ENCODE assay signal across 9 cellular contexts in genomic region chr19:8322638-8322997, GRCh38.
DNase-seq lines count a peak whose midpoint lies in the region; ATAC-seq and TF ChIP-seq lines count a peak whose summit lies in the region.
"Had no signal": no experiment of that assay in that cellular context is flagged by ENCODE, and none has a peak within 500 bp of the region (broad histone marks: within the 10 kb centered on the region; RNA-seq: fewer than 3 reads in every experiment).

No MANE protein-coding gene starts in this region.

- peak overlapping the region; percentile 98 for H3K9ac ChIP-seq in BLaER1

- peaks cover 40% of the 10 kb centered on the region for H3K36me3 Mint-ChIP-seq in effector memory CD8-positive, alpha-beta T cell (ENCODE audit: insufficient read depth)
- peaks cover 6% of the 10 kb centered on the region for H3K36me3 Mint-ChIP-seq in nephron (ENCODE audit: low read depth)

- no peaks in the 10 kb centered on the region for H3K27me3 ChIP-seq in BLaER1

- peaks cover 58% of the 10 kb centered on the region for H3K4me1 ChIP-seq in BLaER1

- TF ChIP-seq POLR2A in NB4 (IDR thresholded peaks at IDR 0.05; ENCODE audit: extremely low read depth, insufficient read length): no peak

- no peak for ATAC-seq in effector memory CD8-positive, alpha-beta T cell (replicated peaks)
- no peak for ATAC-seq in GM21825 (IDR thresholded peaks at IDR 0.05; ENCODE audit: unreplicated experiment)

- H3K9me3 Mint-ChIP-seq in effector memory CD8-positive, alpha-beta T cell: no peaks in the 10 kb centered on the region
- no peaks in the 10 kb centered on the region for H3K9me3 Mint-ChIP-seq in nephron

- H3K4me2 ChIP-seq in BLaER1: peak overlapping the region; percentile 97

- H4K20me1 ChIP-seq in BLaER1: peaks cover 34% of the 10 kb centered on the region

- DNase-seq in NB4 (ENCODE audit: low read depth): no peak
- no peak for DNase-seq in effector memory CD8-positive, alpha-beta T cell
- DNase-seq in COLO829 (ENCODE audit: low spot score): no peak
- no peak for DNase-seq in NCI-H146 (lab: John Stamatoyannopoulos, UW)
- no peak for DNase-seq in NCI-H187 treated with DMSO at 0.1 percent for 48 hours (lab: John Stamatoyannopoulos, UW)
- DNase-seq: MV-4-11 had no signal

- H3K4me3 Mint-ChIP-seq in effector memory CD8-positive, alpha-beta T cell: peak overlapping the region; percentile 95 to 98
- H3K4me3 Mint-ChIP-seq in nephron: peak overlapping the region; percentile 98 to 100 (median 99)

- H3K9me3 ChIP-seq in BLaER1: no peaks in the 10 kb centered on the region

- H3K4me1 Mint-ChIP-seq in effector memory CD8-positive, alpha-beta T cell (ENCODE audit: low read depth in 2 of 2): peaks cover 20 to 21% of the 10 kb centered on the region in 2 donors
- peaks cover 18% of the 10 kb centered on the region for H3K4me1 Mint-ChIP-seq in nephron

- no peaks in the 10 kb centered on the region for H3K27me3 Mint-ChIP-seq in effector memory CD8-positive, alpha-beta T cell
- H3K27me3 Mint-ChIP-seq in nephron (ENCODE audit: low read depth): peaks cover 10% of the 10 kb centered on the region

- H3K4me3 ChIP-seq in BLaER1 (peak overlapping the region; percentile 83), NB4 (ENCODE audit: low read depth, low read length) (peak overlapping the region; percentile 95)

- peaks cover 32% of the 10 kb centered on the region for H3K36me3 ChIP-seq in BLaER1

- H3K27ac Mint-ChIP-seq in effector memory CD8-positive, alpha-beta T cell: peak overlapping the region; percentile 98 to 99
- peak overlapping the region in 1 of 3 experiments; percentile 94 for H3K27ac Mint-ChIP-seq in nephron

- peak overlapping the region; percentile 95 for H3K27ac ChIP-seq in BLaER1

- TF ChIP-seq CTCF in NB4 (IDR thresholded peaks at IDR 0.05; ENCODE audit: low read depth, low read length) (no peak), nephron (IDR thresholded peaks at IDR 0.05; ENCODE audit: unreplicated experiment in 3 of 3) (no peak)
